Comparison of ENCODE assay signal across 1 cellular context in the genomic region with DNA sequence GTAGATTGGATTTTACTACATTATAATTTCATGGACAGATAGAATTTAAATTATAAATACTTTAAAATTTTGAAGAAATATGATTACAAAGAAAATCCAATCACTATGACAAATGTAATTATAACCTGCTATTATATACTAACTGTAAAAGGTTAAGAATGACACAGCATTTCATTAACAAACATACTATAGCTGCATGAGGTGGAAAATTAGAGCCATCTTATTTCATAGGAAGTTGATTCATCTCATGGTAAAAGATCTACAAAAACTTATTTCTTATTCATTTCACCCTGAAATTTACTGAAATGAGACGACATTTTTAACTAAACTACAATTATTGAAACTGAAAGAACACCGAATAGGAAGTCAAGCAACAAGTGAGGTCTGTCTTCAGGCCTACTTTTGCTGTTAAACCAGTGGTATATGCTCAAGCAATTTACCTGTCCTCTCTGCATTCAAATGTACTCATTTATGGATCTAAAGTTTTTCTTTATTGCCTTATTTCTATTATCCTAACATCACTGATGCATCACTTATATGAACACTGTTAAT.
TF ChIP-seq lines count a peak whose summit lies in the region.

No MANE protein-coding gene starts in this region.

TF ChIP-seq in GM12878, 131 proteins besides CTCF, POLR2A, EP300 and RAD21 (continued from another document and continues in another):
- no peak for TF ChIP-seq HSF1 (IDR thresholded peaks at IDR 0.05; ENCODE audit: low read depth, low read length)
- TF ChIP-seq, protein P1, sequence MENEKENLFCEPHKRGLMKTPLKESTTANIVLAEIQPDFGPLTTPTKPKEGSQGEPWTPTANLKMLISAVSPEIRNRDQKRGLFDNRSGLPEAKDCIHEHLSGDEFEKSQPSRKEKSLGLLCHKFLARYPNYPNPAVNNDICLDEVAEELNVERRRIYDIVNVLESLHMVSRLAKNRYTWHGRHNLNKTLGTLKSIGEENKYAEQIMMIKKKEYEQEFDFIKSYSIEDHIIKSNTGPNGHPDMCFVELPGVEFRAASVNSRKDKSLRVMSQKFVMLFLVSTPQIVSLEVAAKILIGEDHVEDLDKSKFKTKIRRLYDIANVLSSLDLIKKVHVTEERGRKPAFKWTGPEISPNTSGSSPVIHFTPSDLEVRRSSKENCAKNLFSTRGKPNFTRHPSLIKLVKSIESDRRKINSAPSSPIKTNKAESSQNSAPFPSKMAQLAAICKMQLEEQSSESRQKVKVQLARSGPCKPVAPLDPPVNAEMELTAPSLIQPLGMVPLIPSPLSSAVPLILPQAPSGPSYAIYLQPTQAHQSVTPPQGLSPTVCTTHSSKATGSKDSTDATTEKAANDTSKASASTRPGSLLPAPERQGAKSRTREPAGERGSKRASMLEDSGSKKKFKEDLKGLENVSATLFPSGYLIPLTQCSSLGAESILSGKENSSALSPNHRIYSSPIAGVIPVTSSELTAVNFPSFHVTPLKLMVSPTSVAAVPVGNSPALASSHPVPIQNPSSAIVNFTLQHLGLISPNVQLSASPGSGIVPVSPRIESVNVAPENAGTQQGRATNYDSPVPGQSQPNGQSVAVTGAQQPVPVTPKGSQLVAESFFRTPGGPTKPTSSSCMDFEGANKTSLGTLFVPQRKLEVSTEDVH (IDR thresholded peaks at IDR 0.05; ENCODE audit: low read depth, partially characterized antibody) = no peak
- no peak for TF ChIP-seq STAT1 (conservative IDR thresholded peaks at IDR 0.05)
- no peak for TF ChIP-seq ATF2 (IDR thresholded peaks at IDR 0.05; ENCODE audit: low read length)
- peak; percentile 22; the same call in 1 of the 2 replicates for TF ChIP-seq RUNX3 (IDR thresholded peaks at IDR 0.05; ENCODE audit: low read length)
- TF ChIP-seq PML (IDR thresholded peaks at IDR 0.05; ENCODE audit: low read length) = no peak
- no peak for TF ChIP-seq SMARCA5 (IDR thresholded peaks at IDR 0.05)
- TF ChIP-seq REST (IDR thresholded peaks at IDR 0.05; ENCODE audit: low read depth, low read length) = no peak
- TF ChIP-seq MYC (IDR thresholded peaks at IDR 0.05; ENCODE audit: insufficient read depth, insufficient read length, insufficient replicate concordance, low read length, severe bottlenecking) = no peak
- no peak for TF ChIP-seq FOXM1 (IDR thresholded peaks at IDR 0.05; ENCODE audit: low read depth, low read length)
- no peak for TF ChIP-seq MXI1 (IDR thresholded peaks at IDR 0.05; ENCODE audit: low read depth, low read length)
- TF ChIP-seq SUPT20H (IDR thresholded peaks at IDR 0.05; ENCODE audit: borderline replicate concordance, control insufficient read depth, low read depth, low read length) = no peak
- TF ChIP-seq, protein P2, sequence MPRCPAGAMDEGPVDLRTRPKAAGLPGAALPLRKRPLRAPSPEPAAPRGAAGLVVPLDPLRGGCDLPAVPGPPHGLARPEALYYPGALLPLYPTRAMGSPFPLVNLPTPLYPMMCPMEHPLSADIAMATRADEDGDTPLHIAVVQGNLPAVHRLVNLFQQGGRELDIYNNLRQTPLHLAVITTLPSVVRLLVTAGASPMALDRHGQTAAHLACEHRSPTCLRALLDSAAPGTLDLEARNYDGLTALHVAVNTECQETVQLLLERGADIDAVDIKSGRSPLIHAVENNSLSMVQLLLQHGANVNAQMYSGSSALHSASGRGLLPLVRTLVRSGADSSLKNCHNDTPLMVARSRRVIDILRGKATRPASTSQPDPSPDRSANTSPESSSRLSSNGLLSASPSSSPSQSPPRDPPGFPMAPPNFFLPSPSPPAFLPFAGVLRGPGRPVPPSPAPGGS (IDR thresholded peaks at IDR 0.05; ENCODE audit: borderline replicate concordance, insufficient read depth, low read depth, low read length, poor library complexity, severe bottlenecking) = no peak
- no peak for TF ChIP-seq TARDBP (IDR thresholded peaks at IDR 0.05; ENCODE audit: borderline replicate concordance)
- TF ChIP-seq, protein P3, sequence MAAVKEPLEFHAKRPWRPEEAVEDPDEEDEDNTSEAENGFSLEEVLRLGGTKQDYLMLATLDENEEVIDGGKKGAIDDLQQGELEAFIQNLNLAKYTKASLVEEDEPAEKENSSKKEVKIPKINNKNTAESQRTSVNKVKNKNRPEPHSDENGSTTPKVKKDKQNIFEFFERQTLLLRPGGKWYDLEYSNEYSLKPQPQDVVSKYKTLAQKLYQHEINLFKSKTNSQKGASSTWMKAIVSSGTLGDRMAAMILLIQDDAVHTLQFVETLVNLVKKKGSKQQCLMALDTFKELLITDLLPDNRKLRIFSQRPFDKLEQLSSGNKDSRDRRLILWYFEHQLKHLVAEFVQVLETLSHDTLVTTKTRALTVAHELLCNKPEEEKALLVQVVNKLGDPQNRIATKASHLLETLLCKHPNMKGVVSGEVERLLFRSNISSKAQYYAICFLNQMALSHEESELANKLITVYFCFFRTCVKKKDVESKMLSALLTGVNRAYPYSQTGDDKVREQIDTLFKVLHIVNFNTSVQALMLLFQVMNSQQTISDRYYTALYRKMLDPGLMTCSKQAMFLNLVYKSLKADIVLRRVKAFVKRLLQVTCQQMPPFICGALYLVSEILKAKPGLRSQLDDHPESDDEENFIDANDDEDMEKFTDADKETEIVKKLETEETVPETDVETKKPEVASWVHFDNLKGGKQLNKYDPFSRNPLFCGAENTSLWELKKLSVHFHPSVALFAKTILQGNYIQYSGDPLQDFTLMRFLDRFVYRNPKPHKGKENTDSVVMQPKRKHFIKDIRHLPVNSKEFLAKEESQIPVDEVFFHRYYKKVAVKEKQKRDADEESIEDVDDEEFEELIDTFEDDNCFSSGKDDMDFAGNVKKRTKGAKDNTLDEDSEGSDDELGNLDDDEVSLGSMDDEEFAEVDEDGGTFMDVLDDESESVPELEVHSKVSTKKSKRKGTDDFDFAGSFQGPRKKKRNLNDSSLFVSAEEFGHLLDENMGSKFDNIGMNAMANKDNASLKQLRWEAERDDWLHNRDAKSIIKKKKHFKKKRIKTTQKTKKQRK (IDR thresholded peaks at IDR 0.05; ENCODE audit: low read depth, low read length) = no peak
- TF ChIP-seq ZNF24 (IDR thresholded peaks at IDR 0.05) = no peak
- TF ChIP-seq SMAD1 (IDR thresholded peaks at IDR 0.05; ENCODE audit: low read depth, partially characterized antibody) = no peak
- TF ChIP-seq RELA (IDR thresholded peaks at IDR 0.05; ENCODE audit: borderline replicate concordance, partially characterized antibody) = no peak
- TF ChIP-seq BCL11A (IDR thresholded peaks at IDR 0.05; ENCODE audit: low read depth, low read length) = no peak
- no peak for TF ChIP-seq ZNF207 (IDR thresholded peaks at IDR 0.05; ENCODE audit: borderline replicate concordance)
- TF ChIP-seq MLLT1 (IDR thresholded peaks at IDR 0.05) = peak; percentile 32; the same call in 1 of the 2 replicates
- TF ChIP-seq ESRRA (IDR thresholded peaks at IDR 0.05; ENCODE audit: low read length) = no peak
- TF ChIP-seq NBN (IDR thresholded peaks at IDR 0.05) = no peak
- no peak for TF ChIP-seq ZBTB4 (CRISPR knock-in tag; IDR thresholded peaks at IDR 0.05)
- TF ChIP-seq PAX8 (IDR thresholded peaks at IDR 0.05) = no peak
- TF ChIP-seq, protein P4, sequence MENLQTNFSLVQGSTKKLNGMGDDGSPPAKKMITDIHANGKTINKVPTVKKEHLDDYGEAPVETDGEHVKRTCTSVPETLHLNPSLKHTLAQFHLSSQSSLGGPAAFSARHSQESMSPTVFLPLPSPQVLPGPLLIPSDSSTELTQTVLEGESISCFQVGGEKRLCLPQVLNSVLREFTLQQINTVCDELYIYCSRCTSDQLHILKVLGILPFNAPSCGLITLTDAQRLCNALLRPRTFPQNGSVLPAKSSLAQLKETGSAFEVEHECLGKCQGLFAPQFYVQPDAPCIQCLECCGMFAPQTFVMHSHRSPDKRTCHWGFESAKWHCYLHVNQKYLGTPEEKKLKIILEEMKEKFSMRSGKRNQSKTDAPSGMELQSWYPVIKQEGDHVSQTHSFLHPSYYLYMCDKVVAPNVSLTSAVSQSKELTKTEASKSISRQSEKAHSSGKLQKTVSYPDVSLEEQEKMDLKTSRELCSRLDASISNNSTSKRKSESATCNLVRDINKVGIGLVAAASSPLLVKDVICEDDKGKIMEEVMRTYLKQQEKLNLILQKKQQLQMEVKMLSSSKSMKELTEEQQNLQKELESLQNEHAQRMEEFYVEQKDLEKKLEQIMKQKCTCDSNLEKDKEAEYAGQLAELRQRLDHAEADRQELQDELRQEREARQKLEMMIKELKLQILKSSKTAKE (IDR thresholded peaks at IDR 0.05; ENCODE audit: low read depth, poor library complexity, severe bottlenecking) = no peak
